ENCODE assay signal across 19 cellular contexts in the genomic region with DNA sequence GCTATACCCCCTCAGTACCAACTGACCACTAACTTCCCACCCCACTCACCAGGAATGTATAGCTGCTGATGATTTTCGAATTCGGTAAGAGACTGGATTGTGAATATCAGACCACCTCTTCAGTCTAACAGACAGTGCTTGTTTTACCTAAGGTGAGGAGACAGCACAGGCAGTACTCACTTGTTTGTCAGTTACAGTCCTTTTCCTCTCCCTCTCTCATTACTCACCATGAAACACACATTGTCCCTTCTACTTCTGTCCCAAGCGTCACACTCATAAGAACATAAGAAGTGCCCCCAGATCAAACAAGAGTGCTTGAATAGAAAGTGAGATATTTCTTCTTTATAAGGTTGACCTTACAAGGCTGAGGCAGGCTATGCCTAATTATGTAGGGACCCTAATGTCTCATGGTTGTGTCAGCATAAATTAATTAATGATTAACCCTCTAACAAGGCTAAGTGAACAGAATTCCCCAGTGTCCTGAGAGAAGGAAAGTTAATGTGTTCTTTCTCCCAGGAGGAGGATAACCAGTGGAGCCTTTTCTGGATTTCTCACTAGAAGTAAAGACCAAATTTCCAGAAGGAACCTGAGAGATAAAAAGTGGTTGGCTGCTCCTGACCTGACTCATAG. TPM values are rescaled to one million over a fixed set of nuclear protein-coding genes. Genes with fewer than 3 reads are reported as not detected.
DNase-seq lines count a peak whose midpoint lies in the region; ATAC-seq and FAIRE-seq lines count a peak whose summit lies in the region.
"Had no signal": no experiment of that assay in that cellular context is flagged by ENCODE, and none has a peak within 500 bp of the region (broad histone marks: within the 10 kb centered on the region; RNA-seq: fewer than 3 reads in every experiment).

No MANE protein-coding gene starts in this region.

- in situ Hi-C loops in Caki2 (cut with HindIII; ENCODE audit: low pct_unique_long_range_greater_than_20kb, low sequenced_read_pairs), result no loop called here

- DNase-seq in Caki2 (ENCODE audit: low read depth) (peak; percentile 61), left lobe of liver (ENCODE audit: low spot score) (no peak), renal cortical epithelial cell (ENCODE audit: low read depth) (peak; percentile 86), Ammon's horn (ENCODE audit: low spot score) (no peak), hepatic stellate cell (ENCODE audit: low spot score) (no peak)
- no peak for DNase-seq in stimulated activated CD4-positive, alpha-beta T cell treated with anti-CD3 and anti-CD28 coated beads, Interleukin-4, amount 100 ng/mL, for 4 hours
- DNase-seq: Caco-2; CD8-positive, alpha-beta memory T cell; DMS79; GM23248; IMR-90; KBM-7 had no signal

- peak; percentile 87 for FAIRE-seq in islet of Langerhans (lab: Jason Lieb, UNC)
- FAIRE-seq: A204.1, GM12878, GM18507, H54 had no signal

- peak; percentile 80 for ATAC-seq in left lobe of liver
- ATAC-seq: GM12878, HCT116 had no signal

RNA-seq across cellular contexts. Expression of gene ZCCHC12, which starts 32.2 kb away (rescaled TPM):
- not detected in 2 replicates for total RNA-seq in Caki2 (2014; rRNA removed; shearing (Covaris generic); ENCODE audit: low replicate concordance)
- total RNA-seq in left lobe of liver (not detected), renal cortical epithelial cell (0.05 TPM in 1 of 2 replicates, not detected in the other)
- total RNA-seq: CD8-positive, alpha-beta memory T cell; G401; GM12878; GM23248 had no signal

Comparison
In these comparisons a context has a peak if more than half of its experiments do, and no peak if none do; other contexts are left out.
1. DNase-seq: peak in Caki2 (single experiment) and renal cortical epithelial cell (single experiment); none in left lobe of liver (single experiment), Ammon's horn (single experiment), stimulated activated CD4-positive, alpha-beta T cell treated with anti-CD3 and anti-CD28 coated beads, Interleukin-4, amount 100 ng/mL, for 4 hours (0 of 2) and hepatic stellate cell (single experiment).